Comparison of ENCODE assay signal across 23 cellular contexts in the genomic region with DNA sequence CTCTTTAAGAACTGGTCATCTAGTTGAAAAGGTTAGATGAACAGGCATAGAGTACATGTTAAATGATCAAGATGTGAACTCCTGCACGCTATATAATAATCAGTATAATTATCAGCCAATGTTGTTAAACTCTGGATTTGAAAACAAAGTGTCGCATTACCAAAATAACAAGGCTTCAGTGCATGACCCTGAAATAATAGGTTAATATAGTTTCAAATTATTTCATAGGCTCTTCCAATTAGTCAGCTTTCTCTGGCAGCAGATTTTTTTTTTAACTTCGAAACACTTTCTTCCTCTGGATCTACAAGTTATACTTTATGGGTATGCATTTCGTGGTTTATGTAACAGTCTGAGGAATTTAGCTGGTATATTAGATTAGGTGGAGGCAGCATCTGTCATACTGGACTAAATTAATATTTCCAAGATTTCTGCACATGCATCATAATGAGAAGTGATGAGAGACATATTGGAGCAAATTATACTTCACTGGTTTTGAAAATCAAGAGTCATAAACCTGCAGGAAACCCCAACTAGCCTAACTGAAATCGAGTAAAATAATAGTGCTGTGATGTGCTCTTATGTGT.
A peak's percentile ranks its signal among the peaks of the same experiment; 100 is the strongest.
DNase-seq lines count a peak whose midpoint lies in the region; ATAC-seq and TF ChIP-seq lines count a peak whose summit lies in the region.
"Had no signal": no experiment of that assay in that cellular context is flagged by ENCODE, and none has a peak within 500 bp of the region (broad histone marks: within the 10 kb centered on the region; RNA-seq: fewer than 3 reads in every experiment).

No MANE protein-coding gene starts in this region.

- CTCF ChIA-PET in HEK293 (lab: Yijun Ruan, JAX), result interaction anchor here (0.5 to 1.9 kb wide), 4 partner anchors 11 to 632 kb away, joined by 3 to 5 read pairs (median 4); no protein-coding TSS in a partner anchor

- H3K27me3 Mint-ChIP-seq in nephron (ENCODE audit: low read depth), result no peaks in the 10 kb centered on the region
- H3K27me3 Mint-ChIP-seq: CD4-positive, alpha-beta memory T cell; T-cell had no signal

- ATAC-seq in GM19395 (IDR thresholded peaks at IDR 0.05; ENCODE audit: unreplicated experiment), result no peak
- ATAC-seq: HepG2, K562, Right ventricle myocardium inferior had no signal

- POLR2A ChIA-PET in HEK293 (lab: Yijun Ruan, JAX), result no interaction called here

- peaks cover 2% of the 10 kb centered on the region for H3K9me3 Mint-ChIP-seq in nephron
- H3K9me3 Mint-ChIP-seq: T-cell had no signal

- H3K36me3 ChIP-seq in HEK293 (ENCODE audit: control insufficient read depth in 2 of 2, insufficient read depth in 1 of 2, low read length in 2 of 2), result no peaks in the 10 kb centered on the region
- no peaks in the 10 kb centered on the region for H3K36me3 ChIP-seq in right atrium auricular region
- H3K36me3 ChIP-seq: BLaER1, HAP-1 had no signal

- no peaks in the 10 kb centered on the region for H3K27me3 ChIP-seq in right atrium auricular region
- H3K27me3 ChIP-seq: BLaER1 had no signal

- TF ChIP-seq CTCF in HEK293 (tag by site-specific recombination; IDR thresholded peaks at IDR 0.05), result no peak
- TF ChIP-seq CTCF in nephron (IDR thresholded peaks at IDR 0.05; ENCODE audit: unreplicated experiment in 3 of 3), result no peak
- TF ChIP-seq CTCF in right atrium auricular region (IDR thresholded peaks at IDR 0.05), result no peak

- peaks cover 59% of the 10 kb centered on the region for H3K4me1 Mint-ChIP-seq in nephron

- peak overlapping the region in 2 of 3 experiments; percentile 16 to 48 for H3K27ac Mint-ChIP-seq in nephron

- no peak overlapping the region for H3K4me3 Mint-ChIP-seq in nephron

- no peak overlapping the region for H3K27ac ChIP-seq in HEK293 (ENCODE audit: extremely low read depth, low read depth, low read length)
- no peak overlapping the region for H3K27ac ChIP-seq in right atrium auricular region
- H3K27ac ChIP-seq: 22Rv1, BLaER1, HL-60 had no signal

- H3K36me3 Mint-ChIP-seq in nephron (ENCODE audit: low read depth), result no peaks in the 10 kb centered on the region

- no peaks in the 10 kb centered on the region for H3K9me3 ChIP-seq in HEK293 (ENCODE audit: control insufficient read depth, insufficient read depth, low read depth, low read length)
- H3K9me3 ChIP-seq in right atrium auricular region, result no peaks in the 10 kb centered on the region
- H3K9me3 ChIP-seq: BLaER1, HAP-1 had no signal

- peaks cover 6% of the 10 kb centered on the region; the same call in 1 of the 2 replicates for H3K4me1 ChIP-seq in HEK293 (ENCODE audit: control insufficient read depth, insufficient read depth, low read length)
- no peaks in the 10 kb centered on the region for H3K4me1 ChIP-seq in right atrium auricular region
- H3K4me1 ChIP-seq: BLaER1, HAP-1 had no signal

- DNase-seq in DMS 273 (lab: John Stamatoyannopoulos, UW; ENCODE audit: unreplicated experiment) (peak; percentile 21), DMS 273 treated with DMSO at 0.1 percent for 48 hours (lab: John Stamatoyannopoulos, UW) (no peak), SK-N-DZ (ENCODE audit: low spot score) (peak; percentile 17), GDM1 (lab: John Stamatoyannopoulos, UW) (no peak), right atrium auricular region (ENCODE audit: low spot score) (no peak)
- DNase-seq: ACHN, NCI-H1092 treated with DMSO at 0.1 percent for 48 hours, NCI-H1436 treated with DMSO at 0.1 percent for 48 hours, NCI-H1930, NCI-H226, NCI-H510A treated with DMSO at 0.1 percent for 48 hours, T-cell had no signal

- H3K4me3 ChIP-seq in HEK293 (ENCODE audit: low read depth, low read length) (no peak overlapping the region), right atrium auricular region (no peak overlapping the region)
- H3K4me3 ChIP-seq: BLaER1, HAP-1, K562 had no signal

TF ChIP-seq in HEK293, 187 proteins besides CTCF, POLR2A, EP300 and RAD21:
- TF ChIP-seq SP3 (tag by site-specific recombination; IDR thresholded peaks at IDR 0.05) (no peak), ZBTB21 (tag by site-specific recombination; IDR thresholded peaks at IDR 0.05) (no peak), PRDM1 (tag by site-specific recombination; IDR thresholded peaks at IDR 0.05) (no peak), TCF7L2 (IDR thresholded peaks at IDR 0.05; ENCODE audit: borderline replicate concordance, low read depth, low read length) (no peak), ZNF624 (tag by site-specific recombination; IDR thresholded peaks at IDR 0.05) (no peak), KLF16 (tag by site-specific recombination; IDR thresholded peaks at IDR 0.05) (no peak), SP7 (tag by site-specific recombination; IDR thresholded peaks at IDR 0.05) (peak; percentile 51), ZNF600 (tag by site-specific recombination; IDR thresholded peaks at IDR 0.05) (no peak), GLIS2 (tag by site-specific recombination; IDR thresholded peaks at IDR 0.05) (no peak), ZNF391 (tag by site-specific recombination; IDR thresholded peaks at IDR 0.05; ENCODE audit: borderline replicate concordance, low read depth) (no peak), ZNF394 (tag by site-specific recombination; IDR thresholded peaks at IDR 0.05; ENCODE audit: borderline replicate concordance) (no peak), BCL11A (tag by site-specific recombination; IDR thresholded peaks at IDR 0.05; ENCODE audit: low read depth) (peak; percentile 24; the same call in 1 of the 2 replicates)
- TF ChIP-seq, protein P1, sequence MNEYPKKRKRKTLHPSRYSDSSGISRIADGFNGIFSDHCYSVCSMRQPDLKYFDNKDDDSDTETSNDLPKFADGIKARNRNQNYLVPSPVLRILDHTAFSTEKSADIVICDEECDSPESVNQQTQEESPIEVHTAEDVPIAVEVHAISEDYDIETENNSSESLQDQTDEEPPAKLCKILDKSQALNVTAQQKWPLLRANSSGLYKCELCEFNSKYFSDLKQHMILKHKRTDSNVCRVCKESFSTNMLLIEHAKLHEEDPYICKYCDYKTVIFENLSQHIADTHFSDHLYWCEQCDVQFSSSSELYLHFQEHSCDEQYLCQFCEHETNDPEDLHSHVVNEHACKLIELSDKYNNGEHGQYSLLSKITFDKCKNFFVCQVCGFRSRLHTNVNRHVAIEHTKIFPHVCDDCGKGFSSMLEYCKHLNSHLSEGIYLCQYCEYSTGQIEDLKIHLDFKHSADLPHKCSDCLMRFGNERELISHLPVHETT (tag by site-specific recombination; IDR thresholded peaks at IDR 0.05), result no peak
- TF ChIP-seq, protein P2, sequence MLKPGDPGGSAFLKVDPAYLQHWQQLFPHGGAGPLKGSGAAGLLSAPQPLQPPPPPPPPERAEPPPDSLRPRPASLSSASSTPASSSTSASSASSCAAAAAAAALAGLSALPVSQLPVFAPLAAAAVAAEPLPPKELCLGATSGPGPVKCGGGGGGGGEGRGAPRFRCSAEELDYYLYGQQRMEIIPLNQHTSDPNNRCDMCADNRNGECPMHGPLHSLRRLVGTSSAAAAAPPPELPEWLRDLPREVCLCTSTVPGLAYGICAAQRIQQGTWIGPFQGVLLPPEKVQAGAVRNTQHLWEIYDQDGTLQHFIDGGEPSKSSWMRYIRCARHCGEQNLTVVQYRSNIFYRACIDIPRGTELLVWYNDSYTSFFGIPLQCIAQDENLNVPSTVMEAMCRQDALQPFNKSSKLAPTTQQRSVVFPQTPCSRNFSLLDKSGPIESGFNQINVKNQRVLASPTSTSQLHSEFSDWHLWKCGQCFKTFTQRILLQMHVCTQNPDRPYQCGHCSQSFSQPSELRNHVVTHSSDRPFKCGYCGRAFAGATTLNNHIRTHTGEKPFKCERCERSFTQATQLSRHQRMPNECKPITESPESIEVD (tag by site-specific recombination; IDR thresholded peaks at IDR 0.05), result peak; percentile 46; the same call in 1 of the 2 replicates
TF ChIP-seq in HEK293: peak in this region for 3.

Comparison
In these comparisons a context has a peak if more than half of its experiments do, and no peak if none do; other contexts are left out.
1. DNase-seq: peak in DMS 273 (single experiment) and SK-N-DZ (single experiment); none in DMS 273 treated with DMSO at 0.1 percent for 48 hours (single experiment), GDM1 (single experiment) and right atrium auricular region (single experiment).